ENCODE assay signal across 15 cellular contexts in the genomic region with DNA sequence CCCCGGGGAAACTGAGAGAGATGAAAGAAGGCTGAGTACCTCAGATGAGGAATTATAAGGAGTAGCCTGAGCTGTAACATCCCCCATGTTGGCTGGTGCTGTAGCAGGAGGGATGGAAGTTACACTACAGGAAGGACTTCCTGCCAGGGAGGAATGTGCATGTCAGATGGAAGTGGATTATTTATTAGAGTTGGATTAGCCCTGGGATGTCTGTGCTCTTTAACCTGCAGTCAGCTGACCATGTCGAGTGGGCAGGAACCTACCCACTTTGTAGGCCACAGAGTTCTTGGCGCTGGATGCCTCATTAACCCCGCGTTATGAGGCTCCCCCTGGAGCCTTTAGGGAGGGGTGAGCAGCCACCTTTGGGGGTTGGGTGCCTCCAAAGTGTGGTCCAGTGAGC. TPM values are rescaled to one million over a fixed set of nuclear protein-coding genes. Genes with fewer than 3 reads are reported as not detected.
DNase-seq lines count a peak whose midpoint lies in the region; ATAC-seq and TF ChIP-seq lines count a peak whose summit lies in the region.
"Had no signal": no experiment of that assay in that cellular context is flagged by ENCODE, and none has a peak within 500 bp of the region (broad histone marks: within the 10 kb centered on the region; RNA-seq: fewer than 3 reads in every experiment).

No MANE protein-coding gene starts in this region.

- POLR2A ChIA-PET in PC-9 (lab: Charles Lee; ENCODE audit: unreplicated experiment), result interaction anchor here (0.5 kb wide), 1 partner anchor 60 kb away, joined by 4 read pairs; the partner anchor contains the start of gene PMF1

- peaks cover 15% of the 10 kb centered on the region; the same call in 1 of the 2 replicates for H3K27me3 ChIP-seq in PC-9 (ENCODE audit: insufficient read depth, low read depth)
- H3K27me3 ChIP-seq in esophagus squamous epithelium, result peaks cover 0 to 21% (median 0%) of the 10 kb centered on the region in 4 donors
- H3K27me3 ChIP-seq in adrenal gland, result no peaks in the 10 kb centered on the region
- H3K27me3 ChIP-seq: pancreas had no signal

- no peaks in the 10 kb centered on the region for H3K9me2 ChIP-seq in PC-9 (ENCODE audit: insufficient read depth)

- CTCF ChIA-PET in PC-9 (lab: Charles Lee), result interaction anchor here (0.6 kb wide), 1 partner anchor 54 kb away, joined by 4 read pairs; no protein-coding TSS in a partner anchor

- H3K79me2 ChIP-seq in PC-9 (ENCODE audit: low read depth), result no peaks in the 10 kb centered on the region

- TF ChIP-seq POLR2A in esophagus squamous epithelium (IDR thresholded peaks at IDR 0.05) (no peak), adrenal gland (IDR thresholded peaks at IDR 0.05) (no peak)

- H3K27ac ChIP-seq in PC-9 (no peak overlapping the region), esophagus squamous epithelium (peak overlapping the region in 3 of 4 donors; percentile 79 to 90 (median 87)), adrenal gland (no peak overlapping the region)
- H3K27ac ChIP-seq: pancreas had no signal

- no peak overlapping the region for H3K4me3 ChIP-seq in PC-9
- H3K4me3 ChIP-seq in esophagus squamous epithelium, result no peak overlapping the region
- no peak overlapping the region for H3K4me3 ChIP-seq in adrenal gland
- H3K4me3 ChIP-seq: pancreas, spleen had no signal

- BruUV-seq in PC-9 (replicated peaks; lab: Mats Ljungman, UMichigan), result no TSS peak

- H3K27me3 Mint-ChIP-seq in activated T-cell treated with anti-CD3 and anti-CD28 coated beads, Interleukin-2, amount 50 U/mL, for 24 hours, result no peaks in the 10 kb centered on the region
- peaks cover 2% of the 10 kb centered on the region for H3K27me3 Mint-ChIP-seq in activated T-cell treated with anti-CD3 and anti-CD28 coated beads, Interleukin-2, amount 50 U/mL, for 4 hours (ENCODE audit: low read depth)
- no peaks in the 10 kb centered on the region for H3K27me3 Mint-ChIP-seq in stimulated activated naive CD8-positive, alpha-beta T cell treated with anti-CD3 and anti-CD28 coated beads, Interleukin-15, Interleukin-2, amounts not matched to agents 100 ng/mL and 50 ng/mL, for 24 hours

- no peak for ATAC-seq in activated T-cell treated with anti-CD3 and anti-CD28 coated beads, Interleukin-2, amount 50 U/mL, for 4 hours
- no peak for ATAC-seq in GM19035 (IDR thresholded peaks at IDR 0.05; ENCODE audit: unreplicated experiment)

- peak overlapping the region; percentile 65 for H3K27ac Mint-ChIP-seq in activated T-cell treated with anti-CD3 and anti-CD28 coated beads, Interleukin-2, amount 50 U/mL, for 24 hours
- H3K27ac Mint-ChIP-seq in stimulated activated naive CD8-positive, alpha-beta T cell treated with anti-CD3 and anti-CD28 coated beads, Interleukin-15, Interleukin-2, amounts not matched to agents 100 ng/mL and 50 ng/mL, for 24 hours, result peak overlapping the region; percentile 93
- H3K27ac Mint-ChIP-seq: memory B cell had no signal

- peaks cover 21% of the 10 kb centered on the region for H3K36me3 Mint-ChIP-seq in activated T-cell treated with anti-CD3 and anti-CD28 coated beads, Interleukin-2, amount 50 U/mL, for 24 hours (ENCODE audit: low read depth)
- H3K36me3 Mint-ChIP-seq in activated T-cell treated with anti-CD3 and anti-CD28 coated beads, Interleukin-2, amount 50 U/mL, for 4 hours (ENCODE audit: insufficient read depth), result no peaks in the 10 kb centered on the region
- H3K36me3 Mint-ChIP-seq in stimulated activated naive CD8-positive, alpha-beta T cell treated with anti-CD3 and anti-CD28 coated beads, Interleukin-15, Interleukin-2, amounts not matched to agents 100 ng/mL and 50 ng/mL, for 24 hours (ENCODE audit: low read depth), result peaks cover 26% of the 10 kb centered on the region
- H3K36me3 Mint-ChIP-seq: memory B cell had no signal

- no peak overlapping the region for H3K4me3 Mint-ChIP-seq in activated T-cell treated with anti-CD3 and anti-CD28 coated beads, Interleukin-2, amount 50 U/mL, for 24 hours
- no peak overlapping the region for H3K4me3 Mint-ChIP-seq in activated T-cell treated with anti-CD3 and anti-CD28 coated beads, Interleukin-2, amount 50 U/mL, for 4 hours
- H3K4me3 Mint-ChIP-seq in stimulated activated naive CD8-positive, alpha-beta T cell treated with anti-CD3 and anti-CD28 coated beads, Interleukin-15, Interleukin-2, amounts not matched to agents 100 ng/mL and 50 ng/mL, for 24 hours, result peak overlapping the region; percentile 91
- H3K4me3 Mint-ChIP-seq: memory B cell had no signal

- TF ChIP-seq CTCF in PC-9 (conservative IDR thresholded peaks at IDR 0.05) (no peak), esophagus squamous epithelium (IDR thresholded peaks at IDR 0.05) (no peak), adrenal gland (IDR thresholded peaks at IDR 0.05) (no peak)

- H3K4me1 ChIP-seq in PC-9 (replicated peaks; ENCODE audit: insufficient read depth) (peaks cover 15% of the 10 kb centered on the region), esophagus squamous epithelium (peaks cover 16 to 70% (median 22%) of the 10 kb centered on the region in 3 donors), adrenal gland (replicated peaks in 1 of 2) (no peaks in the 10 kb centered on the region)
- H3K4me1 ChIP-seq: pancreas had no signal

- H3K36me3 ChIP-seq in PC-9 (ENCODE audit: low read depth) (no peaks in the 10 kb centered on the region), esophagus squamous epithelium (peaks cover 0 to 15% (median 0%) of the 10 kb centered on the region in 3 donors), adrenal gland (replicated peaks in 1 of 2) (no peaks in the 10 kb centered on the region)
- H3K36me3 ChIP-seq: pancreas had no signal

- no peaks in the 10 kb centered on the region; the same call in 1 of the 2 replicates for H3F3A ChIP-seq in PC-9 (ENCODE audit: insufficient read depth, low read depth)

- H3K4me1 Mint-ChIP-seq in activated T-cell treated with anti-CD3 and anti-CD28 coated beads, Interleukin-2, amount 50 U/mL, for 24 hours (ENCODE audit: low read depth), result peaks cover 90% of the 10 kb centered on the region
- H3K4me1 Mint-ChIP-seq in activated T-cell treated with anti-CD3 and anti-CD28 coated beads, Interleukin-2, amount 50 U/mL, for 4 hours (ENCODE audit: low read depth), result peaks cover 58% of the 10 kb centered on the region
- H3K4me1 Mint-ChIP-seq in stimulated activated naive CD8-positive, alpha-beta T cell treated with anti-CD3 and anti-CD28 coated beads, Interleukin-15, Interleukin-2, amounts not matched to agents 100 ng/mL and 50 ng/mL, for 24 hours (ENCODE audit: low read depth), result peaks cover 97% of the 10 kb centered on the region

- no peak for DNase-seq in activated T-cell treated with anti-CD3 and anti-CD28 coated beads, Interleukin-2, amount 50 U/mL, for 24 hours
- DNase-seq in activated T-cell treated with anti-CD3 and anti-CD28 coated beads, Interleukin-2, amount 50 U/mL, for 4 hours, result no peak
- DNase-seq in PC-9 (no peak), esophagus squamous epithelium (lab: John Stamatoyannopoulos, UW) (no peak), adrenal gland (no peak), cerebellar nuclear complex (lab: John Stamatoyannopoulos, UW) (no peak)
- DNase-seq: activated CD8-positive, alpha-beta memory T cell treated with anti-CD3 and anti-CD28 coated beads, Interleukin-2, amount 50 U/mL, for 4 hours; dermis blood vessel endothelial cell; DMS 273 treated with DMSO at 0.1 percent for 48 hours; NCI-H2081 treated with DMSO at 0.1 percent for 48 hours; spleen had no signal

- WGBS in esophagus squamous epithelium, 2 donors, result 35 to 53% methylated on average over 2 to 5 of the region's 5 CpGs
- WGBS in adrenal gland, 4 donors, result 55 to 65% (median 61%) methylated on average over 5 of the region's 5 CpGs

- peak overlapping the region; percentile 76 for H3K4me2 ChIP-seq in PC-9

- H2AFZ ChIP-seq in PC-9, result no peak overlapping the region

- no peaks in the 10 kb centered on the region for H3K9me3 Mint-ChIP-seq in activated T-cell treated with anti-CD3 and anti-CD28 coated beads, Interleukin-2, amount 50 U/mL, for 24 hours
- H3K9me3 Mint-ChIP-seq in activated T-cell treated with anti-CD3 and anti-CD28 coated beads, Interleukin-2, amount 50 U/mL, for 4 hours, result no peaks in the 10 kb centered on the region
- no peaks in the 10 kb centered on the region for H3K9me3 Mint-ChIP-seq in stimulated activated naive CD8-positive, alpha-beta T cell treated with anti-CD3 and anti-CD28 coated beads, Interleukin-15, Interleukin-2, amounts not matched to agents 100 ng/mL and 50 ng/mL, for 24 hours
- H3K9me3 Mint-ChIP-seq: memory B cell had no signal

- H4K20me1 ChIP-seq in PC-9 (ENCODE audit: insufficient read depth), result no peaks in the 10 kb centered on the region

- intact Hi-C loops in PC-9 (cut with micrococcal nuclease; ENCODE audit: unreplicated experiment) (no loop called here), esophagus squamous epithelium (cut with DNase I) (no loop called here), adrenal gland (cut with DNase I) (loop anchor here in 1 of 2 donors (10.0 kb wide), 1 partner anchor 162 kb away; no protein-coding TSS in a partner anchor)

- H3K9me3 ChIP-seq in PC-9 (ENCODE audit: insufficient read depth, low read depth) (no peaks in the 10 kb centered on the region), esophagus squamous epithelium (no peaks in the 10 kb centered on the region), adrenal gland (replicated peaks in 1 of 3) (no peaks in the 10 kb centered on the region)
- H3K9me3 ChIP-seq: pancreas, spleen had no signal

RNA-seq across cellular contexts. Expression of gene SEMA4A, which starts 0.8 kb away (rescaled TPM):
- 10 to 100 TPM; 31.7 to 51.5 (median 37.1) TPM for total RNA-seq in activated T-cell treated with anti-CD3 and anti-CD28 coated beads, Interleukin-2, amount 50 U/mL, for 4 hours
- total RNA-seq in PC-9 (2021) (16.2 and 19.1 TPM in 2 replicates), esophagus squamous epithelium (10 to 100 TPM; 21.4 to 36.6 (median 23.1) TPM), adrenal gland (1 to 10 TPM in 6 of 8 donors, under 1 TPM in 2; 0.30 to 4.8 (median 1.6) TPM)
- 1 to 10 TPM in 2 of 3 donors, under 1 TPM in 1; 0.93 to 3.1 (median 2.4) TPM for polyA plus RNA-seq in adrenal gland

RNA-seq across cellular contexts. Expression of gene LMNA, which starts 38.1 kb away (rescaled TPM):
- 100 to 1,000 TPM; 113 to 162 (median 124) TPM for total RNA-seq in activated T-cell treated with anti-CD3 and anti-CD28 coated beads, Interleukin-2, amount 50 U/mL, for 4 hours
- total RNA-seq in PC-9 (2021) (569 and 580 TPM in 2 replicates), esophagus squamous epithelium (100 to 1,000 TPM; 322 to 480 (median 403) TPM), adrenal gland (100 to 1,000 TPM; 231 to 591 (median 395) TPM)
- polyA plus RNA-seq in adrenal gland, result 100 to 1,000 TPM; 140 to 458 (median 374) TPM

RNA-seq across cellular contexts. Expression of gene SLC25A44, which starts 41.3 kb away (rescaled TPM):
- 10 to 100 TPM; 61.3 to 79.7 (median 73.0) TPM for total RNA-seq in activated T-cell treated with anti-CD3 and anti-CD28 coated beads, Interleukin-2, amount 50 U/mL, for 4 hours
- total RNA-seq in PC-9 (2021) (12.7 and 20.2 TPM in 2 replicates), esophagus squamous epithelium (10 to 100 TPM; 10.5 to 17.7 (median 15.7) TPM), adrenal gland (10 to 100 TPM; 11.4 to 33.7 (median 18.0) TPM)
- 10 to 100 TPM in 1 of 3 donors, 1 to 10 TPM in 2; 7.0 to 31.7 (median 8.6) TPM for polyA plus RNA-seq in adrenal gland

Comparison
In these comparisons a context has a peak if more than half of its experiments do, and no peak if none do; other contexts are left out.
1. H3K27ac ChIP-seq: peak in esophagus squamous epithelium (3 of 4); none in PC-9 (single experiment) and adrenal gland (0 of 5).